Comparison of ENCODE assay signal across 8 cellular contexts in the genomic region with DNA sequence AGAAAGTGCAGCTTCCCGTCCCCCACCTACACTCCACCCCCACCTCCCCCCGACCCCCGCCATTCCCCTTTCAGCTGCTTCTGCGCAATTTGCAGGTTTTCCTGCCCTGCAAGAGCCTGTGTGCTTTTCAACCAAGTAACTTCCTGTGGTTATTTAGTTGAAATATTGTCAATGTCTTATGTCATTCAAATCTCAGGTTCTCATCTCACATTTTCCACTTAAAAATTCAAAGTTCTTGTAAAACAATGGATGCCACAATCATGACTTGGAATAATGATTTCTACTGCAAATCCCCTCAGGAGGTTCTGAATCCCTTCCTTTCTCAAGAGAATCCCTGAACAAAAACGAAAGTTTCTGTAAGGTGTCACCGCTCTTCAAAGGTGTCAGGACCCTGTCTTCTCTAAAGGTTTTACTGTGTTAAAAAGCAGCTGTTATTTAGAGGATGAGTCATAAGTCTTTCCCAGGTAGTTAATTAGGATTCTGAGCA. TPM values are rescaled to one million over a fixed set of nuclear protein-coding genes. Genes with fewer than 3 reads are reported as not detected.
DNase-seq lines count a peak whose midpoint lies in the region; ATAC-seq and TF ChIP-seq lines count a peak whose summit lies in the region.

No MANE protein-coding gene starts in this region.

- no peak overlapping the region for H2BK5ac ChIP-seq in mesenchymal stem cell (ENCODE audit: low read depth, low read length, poor library complexity, severe bottlenecking)

- H3K27me3 Mint-ChIP-seq in activated naive CD4-positive, alpha-beta T cell treated with anti-CD3 and anti-CD28 coated beads, Interleukin-2, amount 50 U/mL, for 24 hours, result no peaks in the 10 kb centered on the region

- H3K18ac ChIP-seq in mesenchymal stem cell (ENCODE audit: low read depth in 1 of 2, low read length in 2 of 2), result no peak overlapping the region

- DNase-seq in DMS53 treated with DMSO at 0.1 percent for 48 hours (lab: John Stamatoyannopoulos, UW; ENCODE audit: unreplicated experiment) (peak; percentile 28), NCI-H2227 (lab: John Stamatoyannopoulos, UW; ENCODE audit: unreplicated experiment) (peak; percentile 19), mesenchymal stem cell (peak; percentile 22), tibial artery (no peak), NCI-H2107 treated with DMSO at 0.1 percent for 48 hours (lab: John Stamatoyannopoulos, UW; ENCODE audit: unreplicated experiment) (no peak), amniotic stem cell (lab: John Stamatoyannopoulos, UW) (no peak)

- H2AK5ac ChIP-seq in mesenchymal stem cell (ENCODE audit: low read length, severe bottlenecking), result no peak overlapping the region

- H3K79me1 ChIP-seq in mesenchymal stem cell (replicated peaks; ENCODE audit: low read length, poor library complexity, severe bottlenecking), result peaks cover 7% of the 10 kb centered on the region

- H2BK120ac ChIP-seq in mesenchymal stem cell (ENCODE audit: low read depth, low read length), result no peak overlapping the region

- peaks cover 16% of the 10 kb centered on the region for H3K36me3 Mint-ChIP-seq in activated naive CD4-positive, alpha-beta T cell treated with anti-CD3 and anti-CD28 coated beads, Interleukin-2, amount 50 U/mL, for 24 hours

- H4K91ac ChIP-seq in mesenchymal stem cell (ENCODE audit: low read length), result no peak overlapping the region

- H3K27ac ChIP-seq in mesenchymal stem cell (ENCODE audit: low read length, poor library complexity, severe bottlenecking) (peak overlapping the region; percentile 33), tibial artery (peak overlapping the region; percentile 96 to 97)

- H3K23ac ChIP-seq in mesenchymal stem cell (ENCODE audit: low read length in 2 of 2), result no peak overlapping the region

- H4K8ac ChIP-seq in mesenchymal stem cell (ENCODE audit: low read length), result no peak overlapping the region

- H3K27ac Mint-ChIP-seq in activated naive CD4-positive, alpha-beta T cell treated with anti-CD3 and anti-CD28 coated beads, Interleukin-2, amount 50 U/mL, for 24 hours, result peak overlapping the region; percentile 97

- no peak overlapping the region for H3K14ac ChIP-seq in mesenchymal stem cell (ENCODE audit: low read length in 2 of 2)

- peaks cover 0 to 11% of the 10 kb centered on the region in 2 experiments for H3K36me3 ChIP-seq in mesenchymal stem cell (ENCODE audit: control insufficient read depth in 1 of 2, insufficient read depth in 2 of 2, low read depth in 1 of 2, low read length in 2 of 2)
- peaks cover 0 to 2% (median 0%) of the 10 kb centered on the region in 3 donors for H3K36me3 ChIP-seq in tibial artery

- intact Hi-C loops in tibial artery (cut with DNase I; ENCODE audit: low total_unique reads), result no loop called here

- no peak overlapping the region for H2BK15ac ChIP-seq in mesenchymal stem cell (ENCODE audit: low read depth, poor library complexity, severe bottlenecking)

- H2AFZ ChIP-seq in mesenchymal stem cell (ENCODE audit: low read depth, low read length), result no peak overlapping the region

- peak overlapping the region; percentile 92 for H3K4me2 ChIP-seq in mesenchymal stem cell (ENCODE audit: low read length, poor library complexity, severe bottlenecking)

- WGBS in mesenchymal stem cell, result 15% methylated on average over 3 of the region's 6 CpGs

- H3K4me3 ChIP-seq in mesenchymal stem cell (ENCODE audit: insufficient read depth in 1 of 2, low read depth in 1 of 2, low read length in 2 of 2), result no peak overlapping the region
- peak overlapping the region; percentile 80 to 94 for H3K4me3 ChIP-seq in tibial artery

- no peaks in the 10 kb centered on the region for H3K9me3 Mint-ChIP-seq in activated naive CD4-positive, alpha-beta T cell treated with anti-CD3 and anti-CD28 coated beads, Interleukin-2, amount 50 U/mL, for 24 hours

- peaks cover 8% of the 10 kb centered on the region for H3K4me1 ChIP-seq in mesenchymal stem cell (ENCODE audit: control insufficient read depth, insufficient read depth, low read depth, low read length)
- peaks cover 0 to 48% (median 13%) of the 10 kb centered on the region in 4 donors for H3K4me1 ChIP-seq in tibial artery

- H3K4me3 Mint-ChIP-seq in activated naive CD4-positive, alpha-beta T cell treated with anti-CD3 and anti-CD28 coated beads, Interleukin-2, amount 50 U/mL, for 24 hours, result peak overlapping the region; percentile 97

- TF ChIP-seq CTCF in tibial artery (IDR thresholded peaks at IDR 0.05), result no peak

- peak overlapping the region; percentile 99 for H3K9ac ChIP-seq in mesenchymal stem cell (ENCODE audit: low read length)

- H2BK12ac ChIP-seq in mesenchymal stem cell (ENCODE audit: low read length in 2 of 2), result no peak overlapping the region

- H3K4me1 Mint-ChIP-seq in activated naive CD4-positive, alpha-beta T cell treated with anti-CD3 and anti-CD28 coated beads, Interleukin-2, amount 50 U/mL, for 24 hours, result peaks cover 77% of the 10 kb centered on the region

- no peaks in the 10 kb centered on the region for H3K9me3 ChIP-seq in mesenchymal stem cell (ENCODE audit: control insufficient read depth, low read length)
- H3K9me3 ChIP-seq in tibial artery, result no peaks in the 10 kb centered on the region

- no peak for ATAC-seq in HG03565 (IDR thresholded peaks at IDR 0.05; ENCODE audit: unreplicated experiment)

- H3K4ac ChIP-seq in mesenchymal stem cell (ENCODE audit: low read depth in 1 of 2, low read length in 2 of 2), result no peak overlapping the region

- H3K27me3 ChIP-seq in mesenchymal stem cell (ENCODE audit: control insufficient read depth in 1 of 2, insufficient read depth in 1 of 2, low read length in 2 of 2) (no peaks in the 10 kb centered on the region), tibial artery (no peaks in the 10 kb centered on the region)

RNA-seq across cellular contexts. Expression of a gene that starts 31.6 kb away (rescaled TPM):
- 58.2 TPM for polyA plus RNA-seq in mesenchymal stem cell (2013, experiment 1 of 2)
- polyA plus RNA-seq in mesenchymal stem cell (2013, experiment 2 of 2), result 50.6 TPM

RNA-seq across cellular contexts. Expression of a gene that starts 31.8 kb away (rescaled TPM):
- 1.8 TPM for polyA plus RNA-seq in mesenchymal stem cell (2013, experiment 1 of 2)
- 1.4 TPM for polyA plus RNA-seq in mesenchymal stem cell (2013, experiment 2 of 2)

RNA-seq across cellular contexts. Expression of a gene that starts 42.3 kb away (rescaled TPM):
- polyA plus RNA-seq in mesenchymal stem cell (2013, experiment 1 of 2), result 0.26 TPM
- 0.19 TPM for polyA plus RNA-seq in mesenchymal stem cell (2013, experiment 2 of 2)

Comparison
In these comparisons a context has a peak if more than half of its experiments do, and no peak if none do; other contexts are left out.
1. DNase-seq: peak in DMS53 treated with DMSO at 0.1 percent for 48 hours (single experiment), NCI-H2227 (single experiment) and mesenchymal stem cell (single experiment); none in tibial artery (0 of 2), NCI-H2107 treated with DMSO at 0.1 percent for 48 hours (single experiment) and amniotic stem cell (single experiment).
2. H3K4me3 ChIP-seq: peak in tibial artery (2 of 2); none in mesenchymal stem cell (0 of 2).